In the genomic region with DNA sequence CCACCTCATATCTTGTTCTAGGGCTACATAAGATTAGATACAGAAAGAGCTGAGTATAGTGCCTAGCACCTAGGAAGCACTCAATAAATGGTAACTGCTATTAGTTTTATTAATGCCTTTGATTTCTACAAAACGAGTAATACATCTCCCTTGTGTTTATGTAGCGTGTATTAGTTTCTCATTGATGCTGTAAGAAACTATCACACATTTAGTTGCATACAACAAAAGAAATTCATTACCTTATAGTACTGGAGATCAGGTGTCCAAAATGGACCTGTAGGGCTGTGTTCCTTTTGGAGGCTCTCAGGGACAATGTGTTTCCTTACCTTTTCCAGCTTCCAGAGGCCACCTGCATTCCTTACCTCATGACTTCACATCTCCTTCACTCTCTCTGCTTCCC, we compare ENCODE assay signal across 8 cellular contexts. TPM values are rescaled to one million over a fixed set of nuclear protein-coding genes. Genes with fewer than 3 reads are reported as not detected.
DNase-seq lines count a peak whose midpoint lies in the region; ATAC-seq and TF ChIP-seq lines count a peak whose summit lies in the region.
"Had no signal": no experiment of that assay in that cellular context is flagged by ENCODE, and none has a peak within 500 bp of the region (broad histone marks: within the 10 kb centered on the region; RNA-seq: fewer than 3 reads in every experiment).

No MANE protein-coding gene starts in this region.

- TF ChIP-seq POLR2A in adrenal gland (IDR thresholded peaks at IDR 0.05), result no peak

- H3K9me3 ChIP-seq in SU-DHL-6 (ENCODE audit: insufficient read depth, low read length), result no peaks in the 10 kb centered on the region
- H3K9me3 ChIP-seq in skeletal muscle tissue (ENCODE audit: control insufficient read depth in 3 of 3, low read length in 3 of 3), result no peaks in the 10 kb centered on the region
- no peaks in the 10 kb centered on the region for H3K9me3 ChIP-seq in adrenal gland (replicated peaks in 1 of 3)

- H3K27me3 ChIP-seq in GM23338 (ENCODE audit: insufficient read depth) (peaks cover 23% of the 10 kb centered on the region), SU-DHL-6 (ENCODE audit: low read length) (no peaks in the 10 kb centered on the region), skeletal muscle tissue (ENCODE audit: control insufficient read depth in 3 of 3, insufficient read depth in 3 of 3, low read length in 3 of 3) (peaks cover 0 to 8% (median 5%) of the 10 kb centered on the region in 3 donors), adrenal gland (no peaks in the 10 kb centered on the region)

- DNase-seq in GM23338 (ENCODE audit: low spot score), result peak; percentile 9
- no peak for DNase-seq in fibroblast of pulmonary artery (ENCODE audit: low read depth)
- DNase-seq in iPS-NIHi11 (ENCODE audit: low spot score), result no peak
- DNase-seq in adrenal gland, result no peak
- no peak for DNase-seq in amniotic stem cell (lab: John Stamatoyannopoulos, UW)
- DNase-seq: NCI-H82 had no signal

- no peaks in the 10 kb centered on the region for H3K9me2 ChIP-seq in GM23338 (ENCODE audit: insufficient read depth)
- no peaks in the 10 kb centered on the region for H3K9me2 ChIP-seq in SU-DHL-6 (replicated peaks; ENCODE audit: insufficient read depth, low read length)

- ATAC-seq in GM23338, result no peak

- peak overlapping the region; percentile 86 for H3K4me3 Mint-ChIP-seq in GM23338

- H3K27ac ChIP-seq in GM23338 (ENCODE audit: low read depth) (no peak overlapping the region), SU-DHL-6 (ENCODE audit: low read depth, low read length) (no peak overlapping the region), skeletal muscle tissue (ENCODE audit: low read depth, low read length) (no peak overlapping the region), adrenal gland (no peak overlapping the region)

- peaks cover 22% of the 10 kb centered on the region for H3K4me1 Mint-ChIP-seq in GM23338

- peaks cover 14% of the 10 kb centered on the region for H3K27me3 Mint-ChIP-seq in GM23338 (ENCODE audit: insufficient read depth, low read depth, poor library complexity)

- no peak overlapping the region for H3K27ac Mint-ChIP-seq in GM23338

- H4K20me1 ChIP-seq in GM23338 (replicated peaks; ENCODE audit: insufficient read depth), result no peaks in the 10 kb centered on the region
- H4K20me1 ChIP-seq in SU-DHL-6 (ENCODE audit: low read depth, low read length), result no peaks in the 10 kb centered on the region

- no peaks in the 10 kb centered on the region for H3K79me2 ChIP-seq in GM23338 (replicated peaks; ENCODE audit: insufficient read depth)
- no peaks in the 10 kb centered on the region for H3K79me2 ChIP-seq in SU-DHL-6 (ENCODE audit: insufficient read depth, low read length)

- H2AFZ ChIP-seq in GM23338 (peak overlapping the region; percentile 84), SU-DHL-6 (ENCODE audit: low read depth, low read length, severe bottlenecking) (peak overlapping the region; percentile 82)

- H3K9me3 Mint-ChIP-seq in GM23338, result no peaks in the 10 kb centered on the region

- H3K4me3 ChIP-seq in GM23338 (peak overlapping the region; percentile 63), SU-DHL-6 (ENCODE audit: insufficient read depth, low read length, poor library complexity, severe bottlenecking) (peak overlapping the region; percentile 70), fibroblast of pulmonary artery (replicated peaks; ENCODE audit: low read depth, low read length) (peak overlapping the region; percentile 81), skeletal muscle tissue (ENCODE audit: low read length in 3 of 3) (peak overlapping the region; percentile 88 to 93 (median 90)), adrenal gland (peak overlapping the region in 2 of 4 donors; percentile 63 to 74)

- no peaks in the 10 kb centered on the region for H3F3A ChIP-seq in GM23338 (replicated peaks; ENCODE audit: low read depth)
- peaks cover 3% of the 10 kb centered on the region; the same call in 1 of the 2 replicates for H3F3A ChIP-seq in SU-DHL-6 (ENCODE audit: insufficient read depth)

- TF ChIP-seq CTCF in GM23338 (conservative IDR thresholded peaks at IDR 0.05; ENCODE audit: low read depth in 2 of 2) (no peak), SU-DHL-6 (IDR thresholded peaks at IDR 0.05; ENCODE audit: insufficient read depth, low read length, poor library complexity, severe bottlenecking) (no peak), fibroblast of pulmonary artery (IDR thresholded peaks at IDR 0.05; ENCODE audit: low read length, missing control alignments) (no peak), adrenal gland (IDR thresholded peaks at IDR 0.05) (no peak)

- H3K4me1 ChIP-seq in GM23338 (ENCODE audit: insufficient read depth) (peaks cover 11% of the 10 kb centered on the region; the same call in 1 of the 2 replicates), skeletal muscle tissue (ENCODE audit: control insufficient read depth in 3 of 3, insufficient read depth in 3 of 3, low read length in 3 of 3) (peaks cover 11 to 18% (median 13%) of the 10 kb centered on the region in 3 donors), adrenal gland (replicated peaks in 1 of 2) (peaks cover 9 to 10% of the 10 kb centered on the region in 2 donors)

- intact Hi-C loops in adrenal gland (cut with DNase I), result no loop called here

- no peaks in the 10 kb centered on the region for H3K36me3 ChIP-seq in GM23338 (ENCODE audit: insufficient read depth)
- H3K36me3 ChIP-seq in SU-DHL-6 (ENCODE audit: low read length), result no peaks in the 10 kb centered on the region
- no peaks in the 10 kb centered on the region for H3K36me3 ChIP-seq in skeletal muscle tissue (ENCODE audit: control insufficient read depth in 3 of 3, insufficient read depth in 3 of 3, low read length in 3 of 3)
- H3K36me3 ChIP-seq in adrenal gland (replicated peaks in 1 of 2), result no peaks in the 10 kb centered on the region

- H3K36me3 Mint-ChIP-seq in GM23338 (ENCODE audit: low read depth), result no peaks in the 10 kb centered on the region

- H3K4me2 ChIP-seq in GM23338 (peak overlapping the region; percentile 80), SU-DHL-6 (ENCODE audit: low read depth, low read length, poor library complexity, severe bottlenecking) (peak overlapping the region; percentile 81)

- H3K9ac ChIP-seq in SU-DHL-6 (ENCODE audit: low read length) (peak overlapping the region; percentile 62; the same call in 1 of the 2 replicates), skeletal muscle tissue (ENCODE audit: low read depth in 1 of 3, low read length in 3 of 3) (peak overlapping the region in 2 of 3 donors; percentile 79 to 81)

- WGBS in adrenal gland, 4 donors, result 63 to 71% (median 65%) methylated on average over 2 of the region's 2 CpGs

TF ChIP-seq in GM23338, 12 proteins besides CTCF, POLR2A, EP300 and RAD21 (continues in another document):
- no peak for TF ChIP-seq NANOG (IDR thresholded peaks at IDR 0.05; ENCODE audit: borderline replicate concordance)
- TF ChIP-seq POLR2AphosphoS5 (IDR thresholded peaks at IDR 0.05; ENCODE audit: low read depth), result no peak
- TF ChIP-seq EZH2 (IDR thresholded peaks at IDR 0.05; ENCODE audit: low read depth, unreplicated experiment), result no peak
- TF ChIP-seq ETS1 (IDR thresholded peaks at IDR 0.05), result no peak
- TF ChIP-seq CREB1 (CRISPR knock-in tag; IDR thresholded peaks at IDR 0.05; ENCODE audit: low read depth), result no peak
- TF ChIP-seq, protein P1, sequence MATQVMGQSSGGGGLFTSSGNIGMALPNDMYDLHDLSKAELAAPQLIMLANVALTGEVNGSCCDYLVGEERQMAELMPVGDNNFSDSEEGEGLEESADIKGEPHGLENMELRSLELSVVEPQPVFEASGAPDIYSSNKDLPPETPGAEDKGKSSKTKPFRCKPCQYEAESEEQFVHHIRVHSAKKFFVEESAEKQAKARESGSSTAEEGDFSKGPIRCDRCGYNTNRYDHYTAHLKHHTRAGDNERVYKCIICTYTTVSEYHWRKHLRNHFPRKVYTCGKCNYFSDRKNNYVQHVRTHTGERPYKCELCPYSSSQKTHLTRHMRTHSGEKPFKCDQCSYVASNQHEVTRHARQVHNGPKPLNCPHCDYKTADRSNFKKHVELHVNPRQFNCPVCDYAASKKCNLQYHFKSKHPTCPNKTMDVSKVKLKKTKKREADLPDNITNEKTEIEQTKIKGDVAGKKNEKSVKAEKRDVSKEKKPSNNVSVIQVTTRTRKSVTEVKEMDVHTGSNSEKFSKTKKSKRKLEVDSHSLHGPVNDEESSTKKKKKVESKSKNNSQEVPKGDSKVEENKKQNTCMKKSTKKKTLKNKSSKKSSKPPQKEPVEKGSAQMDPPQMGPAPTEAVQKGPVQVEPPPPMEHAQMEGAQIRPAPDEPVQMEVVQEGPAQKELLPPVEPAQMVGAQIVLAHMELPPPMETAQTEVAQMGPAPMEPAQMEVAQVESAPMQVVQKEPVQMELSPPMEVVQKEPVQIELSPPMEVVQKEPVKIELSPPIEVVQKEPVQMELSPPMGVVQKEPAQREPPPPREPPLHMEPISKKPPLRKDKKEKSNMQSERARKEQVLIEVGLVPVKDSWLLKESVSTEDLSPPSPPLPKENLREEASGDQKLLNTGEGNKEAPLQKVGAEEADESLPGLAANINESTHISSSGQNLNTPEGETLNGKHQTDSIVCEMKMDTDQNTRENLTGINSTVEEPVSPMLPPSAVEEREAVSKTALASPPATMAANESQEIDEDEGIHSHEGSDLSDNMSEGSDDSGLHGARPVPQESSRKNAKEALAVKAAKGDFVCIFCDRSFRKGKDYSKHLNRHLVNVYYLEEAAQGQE (IDR thresholded peaks at IDR 0.05; ENCODE audit: unreplicated experiment), result no peak
- no peak for TF ChIP-seq ZNF114 (CRISPR knock-in tag; IDR thresholded peaks at IDR 0.05)
- TF ChIP-seq EZH2phosphoT487 (IDR thresholded peaks at IDR 0.05; ENCODE audit: unreplicated experiment), result no peak
- TF ChIP-seq ZNF331 (CRISPR knock-in tag; IDR thresholded peaks at IDR 0.05; ENCODE audit: low read depth), result no peak
- TF ChIP-seq STAT1 (IDR thresholded peaks at IDR 0.05; ENCODE audit: unreplicated experiment), result no peak

RNA-seq across cellular contexts. Expression of gene ERO1B, which starts 1.0 kb away (rescaled TPM):
- total RNA-seq in GM23338 (2014; rRNA removed; shearing (Covaris generic)), result 3.6 and 4.4 TPM in 2 replicates
- 2.4 and 2.6 TPM in 2 replicates for polyA plus RNA-seq in GM23338 (2016; fragmentation: Nextera tagmentation; extraction: Ambion mirVana)
- total RNA-seq in skeletal muscle tissue, result 4.2 TPM
- total RNA-seq in adrenal gland, result 10 to 100 TPM in 1 of 8 donors, 1 to 10 TPM in 7; 4.3 to 18.3 (median 8.0) TPM
- polyA plus RNA-seq in adrenal gland, result 10 to 100 TPM in 1 of 3 donors, 1 to 10 TPM in 2; 3.5 to 23.0 (median 5.1) TPM
